11 cellular contexts compared by ENCODE assay signal in the genomic region with DNA sequence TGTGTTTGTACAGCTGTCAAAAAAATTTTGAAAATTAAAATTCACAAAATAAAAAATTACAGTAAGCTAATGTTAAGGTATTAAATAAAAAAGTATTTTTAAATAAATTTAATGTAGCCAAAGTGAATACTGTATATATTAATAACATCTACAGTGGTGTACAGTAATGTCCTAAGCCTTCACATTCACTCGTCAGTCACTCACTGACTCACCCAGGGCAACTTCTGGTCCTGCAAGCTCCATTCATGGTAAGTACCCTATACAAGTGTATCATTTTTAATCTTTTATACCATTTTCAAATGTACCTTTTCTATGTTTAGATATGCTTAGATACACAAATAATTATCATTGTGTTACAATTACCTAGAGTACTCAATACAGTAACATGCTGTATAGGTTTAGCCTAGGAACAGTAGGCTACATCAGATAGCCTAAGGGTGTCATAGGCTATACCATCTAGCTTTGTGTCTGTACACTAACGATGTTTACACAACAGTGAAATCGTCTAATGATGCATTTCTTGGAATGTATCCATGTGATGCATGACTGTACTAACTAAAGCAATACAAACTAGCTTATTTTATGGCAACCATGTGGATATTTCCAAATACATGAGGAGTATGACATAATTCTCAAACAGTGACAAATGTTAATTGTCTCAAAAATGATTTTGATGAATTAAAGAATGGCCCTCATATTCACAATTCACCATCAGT. TPM values are rescaled to one million over a fixed set of nuclear protein-coding genes. Genes with fewer than 3 reads are reported as not detected.
DNase-seq lines count a peak whose midpoint lies in the region; ATAC-seq, FAIRE-seq and TF ChIP-seq lines count a peak whose summit lies in the region.
"Had no signal": no experiment of that assay in that cellular context is flagged by ENCODE, and none has a peak within 500 bp of the region (broad histone marks: within the 10 kb centered on the region; RNA-seq: fewer than 3 reads in every experiment).

No MANE protein-coding gene starts in this region.

- no peak overlapping the region for H4K8ac ChIP-seq in mesenchymal stem cell (ENCODE audit: low read length)

- no peak overlapping the region for H3K4me3 ChIP-seq in mesenchymal stem cell (ENCODE audit: insufficient read depth in 1 of 2, low read depth in 1 of 2, low read length in 2 of 2)
- H3K4me3 ChIP-seq: thyroid gland had no signal

- no peak overlapping the region for H2BK15ac ChIP-seq in mesenchymal stem cell (ENCODE audit: low read depth, poor library complexity, severe bottlenecking)

- no peak overlapping the region for H2BK120ac ChIP-seq in mesenchymal stem cell (ENCODE audit: low read depth, low read length)

- H3K18ac ChIP-seq in mesenchymal stem cell (ENCODE audit: low read depth in 1 of 2, low read length in 2 of 2), result no peak overlapping the region

- H3K27me3 ChIP-seq in mesenchymal stem cell (ENCODE audit: control insufficient read depth in 1 of 2, insufficient read depth in 1 of 2, low read length in 2 of 2), result no peaks in the 10 kb centered on the region
- H3K27me3 ChIP-seq: thyroid gland had no signal

- no peak overlapping the region for H3K4me3 Mint-ChIP-seq in stimulated activated naive CD8-positive, alpha-beta T cell treated with anti-CD3 and anti-CD28 coated beads, Interleukin-15, amount 100 ng/mL, for 72 hours
- no peak overlapping the region for H3K4me3 Mint-ChIP-seq in activated CD4-positive, alpha-beta T cell treated with anti-CD3 and anti-CD28 coated beads, Interleukin-2, amount 10 ng/mL, durations not matched to agents 24 days and 14 days

- peaks cover 61% of the 10 kb centered on the region for H3K36me3 Mint-ChIP-seq in activated CD4-positive, alpha-beta T cell treated with anti-CD3 and anti-CD28 coated beads, Interleukin-2, amount 10 ng/mL, durations not matched to agents 24 days and 14 days (ENCODE audit: low read depth)

- H3K27ac ChIP-seq in mesenchymal stem cell (ENCODE audit: low read length, poor library complexity, severe bottlenecking), result no peak overlapping the region
- H3K27ac ChIP-seq: thyroid gland had no signal

- ATAC-seq in HG02884 (IDR thresholded peaks at IDR 0.05; ENCODE audit: unreplicated experiment), result no peak
- ATAC-seq in stimulated activated naive CD8-positive, alpha-beta T cell treated with anti-CD3 and anti-CD28 coated beads, Interleukin-15, amount 100 ng/mL, for 72 hours, result no peak

- no peak overlapping the region for H2AFZ ChIP-seq in mesenchymal stem cell (ENCODE audit: low read depth, low read length)

- H3K14ac ChIP-seq in mesenchymal stem cell (ENCODE audit: low read length in 2 of 2), result no peak overlapping the region

- TF ChIP-seq POLR2A in GM12891 (IDR thresholded peaks at IDR 0.05; ENCODE audit: low read depth, low read length), result no peak

- H2AK5ac ChIP-seq in mesenchymal stem cell (ENCODE audit: low read length, severe bottlenecking), result no peak overlapping the region

- peak; percentile 88 for FAIRE-seq in GM12891 (lab: Jason Lieb, UNC)

- no peaks in the 10 kb centered on the region for H3K9me3 ChIP-seq in mesenchymal stem cell (ENCODE audit: control insufficient read depth, low read length)
- H3K9me3 ChIP-seq: thyroid gland had no signal

- peaks cover 6% of the 10 kb centered on the region for H3K4me1 Mint-ChIP-seq in stimulated activated naive CD8-positive, alpha-beta T cell treated with anti-CD3 and anti-CD28 coated beads, Interleukin-15, amount 100 ng/mL, for 72 hours
- H3K4me1 Mint-ChIP-seq in activated CD4-positive, alpha-beta T cell treated with anti-CD3 and anti-CD28 coated beads, Interleukin-2, amount 10 ng/mL, durations not matched to agents 24 days and 14 days, result peaks cover 33% of the 10 kb centered on the region

- H3K4me2 ChIP-seq in mesenchymal stem cell (ENCODE audit: low read length, poor library complexity, severe bottlenecking), result no peak overlapping the region

- H3K36me3 ChIP-seq in mesenchymal stem cell (ENCODE audit: control insufficient read depth in 1 of 2, insufficient read depth in 2 of 2, low read depth in 1 of 2, low read length in 2 of 2), result peaks cover 0 to 73% of the 10 kb centered on the region in 2 experiments

- H3K9me3 Mint-ChIP-seq in stimulated activated naive CD8-positive, alpha-beta T cell treated with anti-CD3 and anti-CD28 coated beads, Interleukin-15, amount 100 ng/mL, for 72 hours, result no peaks in the 10 kb centered on the region
- H3K9me3 Mint-ChIP-seq in activated CD4-positive, alpha-beta T cell treated with anti-CD3 and anti-CD28 coated beads, Interleukin-2, amount 10 ng/mL, durations not matched to agents 24 days and 14 days, result peaks cover 3% of the 10 kb centered on the region

- no CpG with 5 or more reads among the region's 3 CpGs for WGBS in mesenchymal stem cell

- no peak overlapping the region for H2BK5ac ChIP-seq in mesenchymal stem cell (ENCODE audit: low read depth, low read length, poor library complexity, severe bottlenecking)

- H3K9ac ChIP-seq in mesenchymal stem cell (ENCODE audit: low read length), result no peak overlapping the region

- H2BK12ac ChIP-seq in mesenchymal stem cell (ENCODE audit: low read length in 2 of 2), result no peak overlapping the region

- DNase-seq in GM12891 (ENCODE audit: insufficient read length, low spot score) (no peak), NCI-H1092 treated with DMSO at 0.1 percent for 48 hours (lab: John Stamatoyannopoulos, UW) (peak; percentile 15), astrocyte of the hippocampus (ENCODE audit: low read depth, low spot score) (peak; percentile 51), mesenchymal stem cell (peak; percentile 84)
- no peak for DNase-seq in stimulated activated naive CD8-positive, alpha-beta T cell treated with anti-CD3 and anti-CD28 coated beads, Interleukin-15, amount 100 ng/mL, for 72 hours
- DNase-seq in activated CD4-positive, alpha-beta T cell treated with anti-CD3 and anti-CD28 coated beads, Interleukin-2, amount 10 ng/mL, durations not matched to agents 24 days and 14 days, result no peak
- DNase-seq: activated T-cell treated with anti-CD3 and anti-CD28 coated beads for 4 hours, caudate nucleus, retina, thyroid gland had no signal

- no peak overlapping the region for H3K23ac ChIP-seq in mesenchymal stem cell (ENCODE audit: low read length in 2 of 2)

- no peaks in the 10 kb centered on the region for H3K79me1 ChIP-seq in mesenchymal stem cell (replicated peaks; ENCODE audit: low read length, poor library complexity, severe bottlenecking)

- H3K27me3 Mint-ChIP-seq in stimulated activated naive CD8-positive, alpha-beta T cell treated with anti-CD3 and anti-CD28 coated beads, Interleukin-15, amount 100 ng/mL, for 72 hours, result no peaks in the 10 kb centered on the region
- H3K27me3 Mint-ChIP-seq in activated CD4-positive, alpha-beta T cell treated with anti-CD3 and anti-CD28 coated beads, Interleukin-2, amount 10 ng/mL, durations not matched to agents 24 days and 14 days, result no peaks in the 10 kb centered on the region

- no peak overlapping the region for H4K91ac ChIP-seq in mesenchymal stem cell (ENCODE audit: low read length)

- H3K4ac ChIP-seq in mesenchymal stem cell (ENCODE audit: low read depth in 1 of 2, low read length in 2 of 2), result no peak overlapping the region

- intact Hi-C loops in activated CD4-positive, alpha-beta T cell treated with anti-CD3 and anti-CD28 coated beads, Interleukin-2, amount 10 ng/mL, durations not matched to agents 24 days and 14 days (cut with micrococcal nuclease), result no loop called here

- no peak overlapping the region for H3K27ac Mint-ChIP-seq in stimulated activated naive CD8-positive, alpha-beta T cell treated with anti-CD3 and anti-CD28 coated beads, Interleukin-15, amount 100 ng/mL, for 72 hours
- no peak overlapping the region for H3K27ac Mint-ChIP-seq in activated CD4-positive, alpha-beta T cell treated with anti-CD3 and anti-CD28 coated beads, Interleukin-2, amount 10 ng/mL, durations not matched to agents 24 days and 14 days

- no peaks in the 10 kb centered on the region for H3K4me1 ChIP-seq in mesenchymal stem cell (ENCODE audit: control insufficient read depth, insufficient read depth, low read depth, low read length)

TF ChIP-seq in GM12891, 5 proteins besides CTCF, POLR2A, EP300 and RAD21:
- TF ChIP-seq TAF1 (IDR thresholded peaks at IDR 0.05; ENCODE audit: low read depth, low read length) (no peak), SPI1 (IDR thresholded peaks at IDR 0.05; ENCODE audit: low read depth, low read length) (no peak), PAX5 (IDR thresholded peaks at IDR 0.05; ENCODE audit: insufficient read depth, low read length, severe bottlenecking) (no peak), POU2F2 (IDR thresholded peaks at IDR 0.05; ENCODE audit: low read depth, low read length) (no peak), POLR2AphosphoS5 (IDR thresholded peaks at IDR 0.05; ENCODE audit: low read depth, low read length) (no peak)

RNA-seq across cellular contexts. Expression of a gene that starts 13.7 kb away (rescaled TPM):
- polyA plus RNA-seq in GM12891 (2012; ENCODE audit: low read depth, missing spikeins), result 11.7 TPM
- 6.0 TPM for polyA plus RNA-seq in mesenchymal stem cell (2013, experiment 1 of 2)
- 6.0 TPM for polyA plus RNA-seq in mesenchymal stem cell (2013, experiment 2 of 2)
- total RNA-seq in activated CD4-positive, alpha-beta T cell treated with anti-CD3 and anti-CD28 coated beads, Interleukin-2, amount 10 ng/mL, durations not matched to agents 24 days and 14 days, result 15.2 and 17.6 TPM in 2 replicates

Comparison
In these comparisons a context has a peak if more than half of its experiments do, and no peak if none do; other contexts are left out.
1. DNase-seq: peak in NCI-H1092 treated with DMSO at 0.1 percent for 48 hours (single experiment), astrocyte of the hippocampus (single experiment) and mesenchymal stem cell (single experiment); none in GM12891 (single experiment), stimulated activated naive CD8-positive, alpha-beta T cell treated with anti-CD3 and anti-CD28 coated beads, Interleukin-15, amount 100 ng/mL, for 72 hours (0 of 2) and activated CD4-positive, alpha-beta T cell treated with anti-CD3 and anti-CD28 coated beads, Interleukin-2, amount 10 ng/mL, durations not matched to agents 24 days and 14 days (single experiment).